ENCODE assay signal across 8 cellular contexts in the genomic region with DNA sequence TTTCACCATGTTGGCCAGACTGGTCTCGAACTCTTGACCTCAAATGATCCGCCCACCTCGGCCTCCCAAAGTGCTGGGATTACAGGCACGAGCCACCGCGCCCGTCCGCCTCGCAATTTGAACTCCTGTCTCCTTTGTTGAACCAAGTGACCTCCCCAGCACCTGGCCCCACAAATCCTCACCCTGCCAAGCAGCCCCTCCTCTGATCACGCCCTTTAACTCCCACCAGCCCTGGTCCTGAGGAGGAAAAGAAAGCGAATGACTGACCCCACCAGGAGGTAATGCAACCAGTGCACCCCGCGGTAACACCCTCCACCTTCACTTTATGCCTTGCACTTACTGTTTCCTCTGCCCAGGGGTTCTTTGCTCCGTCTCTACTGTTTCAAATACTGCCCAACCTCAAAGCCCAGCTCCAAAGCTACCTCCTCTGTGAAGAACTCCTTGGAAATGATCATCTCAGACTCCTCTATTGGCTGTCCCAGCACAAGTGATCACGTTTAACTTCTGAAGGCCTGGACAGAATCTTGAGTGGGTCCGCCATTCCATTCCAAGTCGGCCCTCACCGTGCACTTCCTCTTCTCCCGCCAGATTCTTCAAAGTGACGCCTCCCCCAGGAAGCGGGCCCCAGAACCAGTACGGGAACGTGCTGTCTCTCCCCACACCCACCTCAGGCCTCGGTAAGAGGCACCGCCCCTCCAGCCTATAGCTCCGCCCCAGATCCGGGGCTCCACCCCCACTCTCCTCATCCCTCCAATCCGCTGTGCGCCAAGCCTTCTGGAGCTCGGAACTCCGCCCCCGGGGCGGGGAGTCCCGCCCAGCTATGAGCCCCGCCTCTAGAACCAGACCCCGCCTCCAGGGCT. TPM values are rescaled to one million over a fixed set of nuclear protein-coding genes. Genes with fewer than 3 reads are reported as not detected.
DNase-seq lines count a peak whose midpoint lies in the region; ATAC-seq, FAIRE-seq and TF ChIP-seq lines count a peak whose summit lies in the region.

No MANE protein-coding gene starts in this region.

- no peak overlapping the region for H3K27ac ChIP-seq in CD4-positive, CD25-positive, alpha-beta regulatory T cell (ENCODE audit: insufficient read depth, low read length, poor library complexity, severe bottlenecking)
- H3K27ac ChIP-seq in caudate nucleus (ENCODE audit: low read depth, low read length) = no peak overlapping the region
- H3K27ac ChIP-seq in kidney (ENCODE audit: low read depth in 2 of 2, low read length in 2 of 2) = no peak overlapping the region

- ATAC-seq in CD4-positive, CD25-positive, alpha-beta regulatory T cell (ENCODE audit: low read depth in 2 of 2) = peak; percentile 95 to 97
- ATAC-seq in GM21367 (IDR thresholded peaks at IDR 0.05; ENCODE audit: unreplicated experiment) (peak; percentile 58), HG02870 (IDR thresholded peaks at IDR 0.05; ENCODE audit: unreplicated experiment) (no peak)

- H3K27me3 ChIP-seq in CD4-positive, CD25-positive, alpha-beta regulatory T cell (ENCODE audit: control insufficient read depth, insufficient read depth, low read length) = no peaks in the 10 kb centered on the region

- peak overlapping the region; percentile 55 for H3K4me3 ChIP-seq in CD4-positive, CD25-positive, alpha-beta regulatory T cell (ENCODE audit: low read depth, low read length)
- peak overlapping the region in 1 of 2 donors; percentile 21 for H3K4me3 ChIP-seq in kidney (ENCODE audit: low read length in 2 of 2)

- peak overlapping the region; percentile 31 to 85 (median 70) for H3K4me3 Mint-ChIP-seq in CD4-positive, CD25-positive, alpha-beta regulatory T cell

- peaks cover 9% of the 10 kb centered on the region for H3K4me1 ChIP-seq in CD4-positive, CD25-positive, alpha-beta regulatory T cell (ENCODE audit: control insufficient read depth, insufficient read depth, low read length, poor library complexity, severe bottlenecking)
- no peaks in the 10 kb centered on the region for H3K4me1 ChIP-seq in kidney (ENCODE audit: control insufficient read depth in 1 of 2, insufficient read depth in 1 of 2, low read depth in 1 of 2, low read length in 2 of 2)

- FAIRE-seq in kidney (lab: Jason Lieb, UNC) = no peak

- no peaks in the 10 kb centered on the region for H3K36me3 ChIP-seq in CD4-positive, CD25-positive, alpha-beta regulatory T cell (ENCODE audit: control insufficient read depth, insufficient read depth, low read length)
- no peaks in the 10 kb centered on the region for H3K36me3 ChIP-seq in kidney (ENCODE audit: control insufficient read depth in 1 of 2, insufficient read depth in 2 of 2, low read length in 2 of 2)

- H3K9ac ChIP-seq in kidney (ENCODE audit: low read length in 2 of 2) = no peak overlapping the region

- no peaks in the 10 kb centered on the region for H3K9me3 ChIP-seq in CD4-positive, CD25-positive, alpha-beta regulatory T cell (ENCODE audit: control insufficient read depth in 2 of 2, low read length in 2 of 2)
- no peaks in the 10 kb centered on the region for H3K9me3 ChIP-seq in kidney (ENCODE audit: control insufficient read depth in 1 of 2, low read length in 2 of 2)

- intact Hi-C loops in kidney (cut with DNase I) = no loop called here

- DNase-seq in CD4-positive, CD25-positive, alpha-beta regulatory T cell = peak; percentile 75 to 87 (median 81)
- peak; percentile 70 for DNase-seq in LHCN-M2 (ENCODE audit: low read depth)
- DNase-seq in activated CD4-positive, CD25-positive, alpha-beta regulatory T cell treated with anti-CD3 and anti-CD28 coated beads, Interleukin-2, amount 50 U/mL, for 16 hours (ENCODE audit: low read depth, low spot score) = peak; percentile 64
- peak in 49 of 61 donors; percentile 0 to 66 (median 27) for DNase-seq in caudate nucleus (lab: John Stamatoyannopoulos, UW)
- DNase-seq in kidney = peak; percentile 92
- DNase-seq in stimulated activated CD4-positive, alpha-beta T cell treated with anti-CD3 and anti-CD28 coated beads, Interleukin-2, amount 100 ng/mL, for 4 hours (ENCODE audit: low read depth) = peak; percentile 75

- TF ChIP-seq CTCF in kidney (IDR thresholded peaks at IDR 0.05; ENCODE audit: borderline replicate concordance, extremely low read depth, insufficient read depth) = no peak

- H3K4me1 Mint-ChIP-seq in CD4-positive, CD25-positive, alpha-beta regulatory T cell = peaks cover 0 to 22% (median 14%) of the 10 kb centered on the region in 4 donors

- peaks cover 22% of the 10 kb centered on the region for H3K27me3 Mint-ChIP-seq in CD4-positive, CD25-positive, alpha-beta regulatory T cell

- H3K36me3 Mint-ChIP-seq in CD4-positive, CD25-positive, alpha-beta regulatory T cell = no peaks in the 10 kb centered on the region

- H3K27ac Mint-ChIP-seq in CD4-positive, CD25-positive, alpha-beta regulatory T cell = peak overlapping the region; percentile 43 to 93 (median 52)

- no peaks in the 10 kb centered on the region for H3K9me3 Mint-ChIP-seq in CD4-positive, CD25-positive, alpha-beta regulatory T cell

RNA-seq across cellular contexts. Expression of gene CD19, which starts 4.4 kb away (rescaled TPM):
- total RNA-seq in CD4-positive, CD25-positive, alpha-beta regulatory T cell = 0.52 TPM
- 1 to 10 TPM in 1 of 4 donors, not detected in 3; 2.8 TPM for polyA plus RNA-seq in CD4-positive, CD25-positive, alpha-beta regulatory T cell
- total RNA-seq in LHCN-M2 (2014; rRNA removed) = not detected in 2 replicates
- polyA plus RNA-seq in LHCN-M2 (2012) = not detected
- 2.6 TPM for total RNA-seq in kidney
- polyA plus RNA-seq in kidney (ENCODE audit: insufficient read depth, low read depth, low replicate concordance) = 0.47 TPM

RNA-seq across cellular contexts. Expression of gene RABEP2, which starts 11.1 kb away (rescaled TPM):
- 28.2 TPM for total RNA-seq in CD4-positive, CD25-positive, alpha-beta regulatory T cell
- polyA plus RNA-seq in CD4-positive, CD25-positive, alpha-beta regulatory T cell = 1 to 10 TPM; 2.9 to 3.9 (median 3.4) TPM
- 50.6 and 72.0 TPM in 2 replicates for total RNA-seq in LHCN-M2 (2014; rRNA removed)
- 19.1 TPM for polyA plus RNA-seq in LHCN-M2 (2012)
- 30.1 TPM for total RNA-seq in kidney
- 21.0 TPM for polyA plus RNA-seq in kidney (ENCODE audit: insufficient read depth, low read depth, low replicate concordance)

RNA-seq across cellular contexts. Expression of gene NFATC2IP, which starts 14.6 kb away (rescaled TPM):
- 96.2 TPM for total RNA-seq in CD4-positive, CD25-positive, alpha-beta regulatory T cell
- polyA plus RNA-seq in CD4-positive, CD25-positive, alpha-beta regulatory T cell = 10 to 100 TPM; 22.9 to 30.3 (median 24.9) TPM
- total RNA-seq in LHCN-M2 (2014; rRNA removed) = 25.5 and 26.6 TPM in 2 replicates
- 17.5 TPM for polyA plus RNA-seq in LHCN-M2 (2012)
- 31.0 TPM for total RNA-seq in kidney
- 8.9 TPM for polyA plus RNA-seq in kidney (ENCODE audit: insufficient read depth, low read depth, low replicate concordance)

RNA-seq across cellular contexts. Expression of gene SPNS1, which starts 38.4 kb away (rescaled TPM):
- total RNA-seq in CD4-positive, CD25-positive, alpha-beta regulatory T cell = 24.5 TPM
- polyA plus RNA-seq in CD4-positive, CD25-positive, alpha-beta regulatory T cell = 10 to 100 TPM; 22.3 to 32.9 (median 25.2) TPM
- 23.6 and 26.1 TPM in 2 replicates for total RNA-seq in LHCN-M2 (2014; rRNA removed)
- polyA plus RNA-seq in LHCN-M2 (2012) = 33.8 TPM
- total RNA-seq in kidney = 38.4 TPM
- 34.5 TPM for polyA plus RNA-seq in kidney (ENCODE audit: insufficient read depth, low read depth, low replicate concordance)

RNA-seq across cellular contexts. Expression of gene LAT, which starts 48.7 kb away (rescaled TPM):
- 282 TPM for total RNA-seq in CD4-positive, CD25-positive, alpha-beta regulatory T cell
- polyA plus RNA-seq in CD4-positive, CD25-positive, alpha-beta regulatory T cell = 100 to 1,000 TPM; 287 to 429 (median 317) TPM
- 1.2 and 1.8 TPM in 2 replicates for total RNA-seq in LHCN-M2 (2014; rRNA removed)
- polyA plus RNA-seq in LHCN-M2 (2012) = 0.40 TPM
- total RNA-seq in kidney = 12.5 TPM
- polyA plus RNA-seq in kidney (ENCODE audit: insufficient read depth, low read depth, low replicate concordance) = 8.3 TPM

Comparison
In these comparisons a context has a peak if more than half of its experiments do, and no peak if none do; other contexts are left out.
1. DNase-seq: peak in every context shown above with its lines; median percentile 92 in kidney; 81 in CD4-positive, CD25-positive, alpha-beta regulatory T cell; 75 in stimulated activated CD4-positive, alpha-beta T cell treated with anti-CD3 and anti-CD28 coated beads, Interleukin-2, amount 100 ng/mL, for 4 hours; 70 in LHCN-M2; 64 in activated CD4-positive, CD25-positive, alpha-beta regulatory T cell treated with anti-CD3 and anti-CD28 coated beads, Interleukin-2, amount 50 U/mL, for 16 hours; 27 in caudate nucleus.